In genomic region chr10:29879862-29880261, GRCh38 we compare ENCODE assay signal across 25 cellular contexts.
"Had no signal": no experiment of that assay in that cellular context is flagged by ENCODE, and none has a peak within 500 bp of the region (broad histone marks: within the 10 kb centered on the region; RNA-seq: fewer than 3 reads in every experiment).

No MANE protein-coding gene starts in this region.

- H3K27ac ChIP-seq: lower lobe of right lung, neutrophil, pancreas, stomach, transverse colon, upper lobe of right lung had no signal

- DNase-seq: central memory CD4-positive, alpha-beta T cell; effector CD8-positive, alpha-beta T cell; foreskin melanocyte; glutamatergic neuron; heart right ventricle; hippocampal formation; kidney glomerular epithelial cell; left colon; left ventricle myocardium superior; lower lobe of right lung; naive thymus-derived CD8-positive, alpha-beta T cell; pancreas; sigmoid colon; stimulated activated CD4-positive, alpha-beta T cell treated with anti-CD3 and anti-CD28 coated beads, Interleukin-2, amount 100 ng/mL, for 24 hours; stimulated activated CD4-positive, alpha-beta T cell treated with anti-CD3 and anti-CD28 coated beads, Interleukin-4, amount 100 ng/mL, for 24 hours; stimulated activated naive CD4-positive, alpha-beta T cell treated with Interleukin-2 at 50 U/mL for 16 hours; stomach; transverse colon; upper lobe of right lung; uterus had no signal

- H3K36me3 ChIP-seq: esophagus muscularis mucosa, heart right ventricle, lower lobe of right lung, neutrophil, pancreas, sigmoid colon, stomach, transverse colon, upper lobe of right lung, uterus had no signal

- H3K9me3 ChIP-seq: esophagus muscularis mucosa, heart right ventricle, lower lobe of right lung, neutrophil, pancreas, sigmoid colon, stomach, transverse colon, upper lobe of right lung, uterus had no signal

- FAIRE-seq: colon, endothelial cell of umbilical vein, islet of Langerhans, pancreas had no signal

- H3K4me3 ChIP-seq: esophagus muscularis mucosa, heart right ventricle, lower lobe of right lung, pancreas, sigmoid colon, stomach, transverse colon, upper lobe of right lung, uterus had no signal

- H3K27me3 ChIP-seq: esophagus muscularis mucosa, heart right ventricle, pancreas, sigmoid colon, stomach, transverse colon, upper lobe of right lung, uterus had no signal

- H3K4me1 ChIP-seq: lower lobe of right lung, pancreas had no signal
